ENCODE assay signal across 8 cellular contexts in genomic region chr7:28179081-28180030, GRCh38. TPM values are rescaled to one million over a fixed set of nuclear protein-coding genes. Genes with fewer than 3 reads are reported as not detected.
DNase-seq lines count a peak whose midpoint lies in the region; ATAC-seq and TF ChIP-seq lines count a peak whose summit lies in the region.

No MANE protein-coding gene starts in this region.

- peaks cover 1% of the 10 kb centered on the region for H3K36me3 Mint-ChIP-seq in activated naive CD8-positive, alpha-beta T cell treated with anti-CD3 and anti-CD28 coated beads for 36 hours

- DNase-seq in COR-L47 (lab: John Stamatoyannopoulos, UW) (peak; percentile 58), left cardiac atrium (peak; percentile 86), posterior vena cava (ENCODE audit: low spot score) (peak; percentile 91)
- DNase-seq in activated naive CD8-positive, alpha-beta T cell treated with anti-CD3 and anti-CD28 coated beads for 36 hours, result peak; percentile 68

- peaks cover 10% of the 10 kb centered on the region for H3K27me3 Mint-ChIP-seq in activated naive CD8-positive, alpha-beta T cell treated with anti-CD3 and anti-CD28 coated beads for 36 hours

- H3K4me3 Mint-ChIP-seq in activated naive CD8-positive, alpha-beta T cell treated with anti-CD3 and anti-CD28 coated beads for 36 hours, result peak overlapping the region; percentile 67

- peaks cover 28% of the 10 kb centered on the region for H3K4me1 Mint-ChIP-seq in activated naive CD8-positive, alpha-beta T cell treated with anti-CD3 and anti-CD28 coated beads for 36 hours

- H3K4me3 ChIP-seq in HUES6 (ENCODE audit: low read depth, low read length) (peak overlapping the region; percentile 66), urinary bladder (ENCODE audit: low read depth, low read length) (peak overlapping the region; percentile 100)

- ATAC-seq in GM21381 (IDR thresholded peaks at IDR 0.05; ENCODE audit: unreplicated experiment) (peak; percentile 78), SK-N-SH treated with all-trans-retinoic acid at 6 μM for 48 hours (peak; percentile 69), left cardiac atrium (peak; percentile 73 to 80)

- H3K4me1 ChIP-seq in HUES6 (ENCODE audit: control insufficient read depth, insufficient read depth, low read length) (peaks cover 45% of the 10 kb centered on the region), urinary bladder (ENCODE audit: insufficient read depth) (no peaks in the 10 kb centered on the region)

- WGBS in urinary bladder, result 3% methylated on average over 97 of the region's 97 CpGs

- H3K9me3 ChIP-seq in HUES6 (ENCODE audit: control insufficient read depth, insufficient read depth, low read depth, low read length), result no peaks in the 10 kb centered on the region

- no peak overlapping the region; the same call in 1 of the 2 replicates for H3K27ac ChIP-seq in HUES6 (ENCODE audit: low read depth, low read length)
- H3K27ac ChIP-seq in urinary bladder (ENCODE audit: low read depth), result peak overlapping the region; percentile 44

- no peaks in the 10 kb centered on the region for H3K9me3 Mint-ChIP-seq in activated naive CD8-positive, alpha-beta T cell treated with anti-CD3 and anti-CD28 coated beads for 36 hours

- intact Hi-C loops in left cardiac atrium (cut with DNase I), result loop anchor here in 1 of 2 donors (5.0 kb wide), 2 partner anchors 72 to 93 kb away; no protein-coding TSS in a partner anchor
- intact Hi-C loops in posterior vena cava (cut with DNase I), result loop anchor here in 1 of 2 donors (10.0 kb wide), 1 partner anchor 95 kb away; no protein-coding TSS in a partner anchor

- H3K36me3 ChIP-seq in HUES6 (ENCODE audit: control insufficient read depth, insufficient read depth, low read length) (no peaks in the 10 kb centered on the region), urinary bladder (ENCODE audit: insufficient read depth) (no peaks in the 10 kb centered on the region)

- peak overlapping the region; percentile 70 for H3K27ac Mint-ChIP-seq in activated naive CD8-positive, alpha-beta T cell treated with anti-CD3 and anti-CD28 coated beads for 36 hours

- peaks cover 5% of the 10 kb centered on the region for H3K27me3 ChIP-seq in HUES6 (ENCODE audit: control insufficient read depth, insufficient read depth, low read length)

- H3K9ac ChIP-seq in HUES6 (ENCODE audit: low read length), result peak overlapping the region; percentile 58

TF ChIP-seq in SK-N-SH treated with all-trans-retinoic acid at 6 μM for 48 hours, 23 proteins besides CTCF, POLR2A, EP300 and RAD21:
- TF ChIP-seq ZFP30 (CRISPR knock-in tag; IDR thresholded peaks at IDR 0.05) (no peak), TOX (CRISPR knock-in tag; IDR thresholded peaks at IDR 0.05; ENCODE audit: borderline replicate concordance) (no peak), ISL1 (CRISPR knock-in tag; IDR thresholded peaks at IDR 0.05) (no peak), ZNF565 (CRISPR knock-in tag; conservative IDR thresholded peaks at IDR 0.05; ENCODE audit: low read depth) (no peak), PATZ1 (CRISPR knock-in tag; IDR thresholded peaks at IDR 0.05; ENCODE audit: borderline replicate concordance) (no peak), CSDC2 (CRISPR knock-in tag; IDR thresholded peaks at IDR 0.05) (no peak), ZNF8 (CRISPR knock-in tag; IDR thresholded peaks at IDR 0.05) (no peak), RARB (CRISPR knock-in tag; IDR thresholded peaks at IDR 0.05) (no peak)

RNA-seq across cellular contexts. Expression of gene JAZF1, which starts 1.2 kb away (rescaled TPM):
- 1 to 10 TPM; 6.6 to 7.4 TPM for total RNA-seq in activated naive CD8-positive, alpha-beta T cell treated with anti-CD3 and anti-CD28 coated beads for 36 hours
- total RNA-seq in left cardiac atrium (10 to 100 TPM; 20.0 to 21.3 TPM), posterior vena cava (10 to 100 TPM; 33.6 to 39.8 TPM), urinary bladder (31.9 TPM)
- polyA plus RNA-seq in urinary bladder, result 30.7 TPM
